In genomic region chr18:8507361-8507760, GRCh38 we compare ENCODE assay signal across 11 cellular contexts.
DNase-seq lines count a peak whose midpoint lies in the region; ATAC-seq, FAIRE-seq and TF ChIP-seq lines count a peak whose summit lies in the region.
"Had no signal": no experiment of that assay in that cellular context is flagged by ENCODE, and none has a peak within 500 bp of the region (broad histone marks: within the 10 kb centered on the region; RNA-seq: fewer than 3 reads in every experiment).

No MANE protein-coding gene starts in this region.

- no peak overlapping the region for H2BK15ac ChIP-seq in H9 (ENCODE audit: low read depth, low read length)

- H3K9ac ChIP-seq in H9 (ENCODE audit: extremely low read depth, insufficient read length, low read length): no peak overlapping the region
- H3K9ac ChIP-seq in keratinocyte (ENCODE audit: control insufficient read depth, extremely low read depth, insufficient read depth, low read length): no peak overlapping the region

- H4K91ac ChIP-seq in H9 (ENCODE audit: insufficient read length, low read depth, low read length): no peak overlapping the region

- no peak overlapping the region for H2BK120ac ChIP-seq in H9 (ENCODE audit: low read depth, low read length, poor library complexity, severe bottlenecking)

- H3K9me3 Mint-ChIP-seq in H9: no peaks in the 10 kb centered on the region
- no peaks in the 10 kb centered on the region for H3K9me3 Mint-ChIP-seq in WTC11

- no CpG with 5 or more reads among the region's 5 CpGs for WGBS in H9 (ENCODE audit: extremely low coverage, insufficient read length, low lambda C conversion rate)
- 21 to 30% (median 24%) methylated on average over 5 of the region's 5 CpGs for WGBS in stomach, 5 donors
- 15% methylated on average over 5 of the region's 5 CpGs for WGBS in suprapubic skin

- no peaks in the 10 kb centered on the region for H3K23me2 ChIP-seq in H9 (ENCODE audit: insufficient read length, low read depth, low read length, poor library complexity, severe bottlenecking)

- POLR2A ChIA-PET in WTC11 (lab: Charles Lee): no interaction called here

- no peak overlapping the region for H3K4ac ChIP-seq in H9 (ENCODE audit: low read depth, low read length)

- H3T11ph ChIP-seq in H9 (ENCODE audit: low read length): no peak overlapping the region

- DNase-seq in H9 (no peak), WTC11 (ENCODE audit: low spot score) (peak; percentile 47), keratinocyte (ENCODE audit: low read depth, low spot score) (no peak), stomach (no peak), suprapubic skin (ENCODE audit: low spot score in 2 of 2) (no peak), NCI-H446 treated with DMSO at 0.1 percent for 48 hours (lab: John Stamatoyannopoulos, UW) (no peak), SW480 (ENCODE audit: low spot score) (no peak)
- DNase-seq: activated naive CD4-positive, alpha-beta T cell; effector memory CD8-positive, alpha-beta T cell; right cardiac atrium had no signal

- no peaks in the 10 kb centered on the region for H3K36me3 ChIP-seq in DOHH2 (ENCODE audit: control insufficient read depth, low read length)
- no peaks in the 10 kb centered on the region for H3K36me3 ChIP-seq in keratinocyte (ENCODE audit: control insufficient read depth in 2 of 2, extremely low read depth in 1 of 2, insufficient read depth in 2 of 2, low read length in 2 of 2)
- no peaks in the 10 kb centered on the region for H3K36me3 ChIP-seq in stomach
- H3K36me3 ChIP-seq in suprapubic skin: no peaks in the 10 kb centered on the region

- no peak overlapping the region for H3K23ac ChIP-seq in H9 (ENCODE audit: insufficient read length, low read depth, low read length)

- H3K14ac ChIP-seq in H9 (ENCODE audit: insufficient read depth, low read length): no peak overlapping the region

- CTCF ChIA-PET in WTC11 (lab: Charles Lee): interaction anchor here (0.7 kb wide), 1 partner anchor 29 kb away, joined by 4 read pairs; no protein-coding TSS in a partner anchor

- H2AFZ ChIP-seq in H9 (ENCODE audit: low read length) (no peak overlapping the region), keratinocyte (ENCODE audit: control insufficient read depth, low read length) (no peak overlapping the region)

- no peak overlapping the region for H4K5ac ChIP-seq in H9 (ENCODE audit: insufficient read length, low read depth, low read length)

- H3K18ac ChIP-seq in H9 (ENCODE audit: insufficient read length, low read depth, low read length): no peak overlapping the region

- H3K27ac Mint-ChIP-seq in H9 (no peak overlapping the region), WTC11 (no peak overlapping the region)
- H3K27ac Mint-ChIP-seq: effector memory CD8-positive, alpha-beta T cell had no signal

- no peaks in the 10 kb centered on the region for H3K4me1 Mint-ChIP-seq in H9
- no peaks in the 10 kb centered on the region for H3K4me1 Mint-ChIP-seq in WTC11

- no peak overlapping the region for H4K8ac ChIP-seq in H9 (replicated peaks; ENCODE audit: insufficient read length, low read depth, low read length)

- H3K27me3 ChIP-seq in DOHH2 (ENCODE audit: control insufficient read depth, low read length): no peaks in the 10 kb centered on the region
- no peaks in the 10 kb centered on the region for H3K27me3 ChIP-seq in H9 (ENCODE audit: insufficient read depth, low read length)
- H3K27me3 ChIP-seq in keratinocyte (ENCODE audit: control insufficient read depth, extremely low read depth, insufficient read depth, low read length): no peaks in the 10 kb centered on the region
- H3K27me3 ChIP-seq in stomach: peaks cover 0 to 6% (median 0%) of the 10 kb centered on the region in 3 donors
- H3K27me3 ChIP-seq in suprapubic skin: no peaks in the 10 kb centered on the region

- no peaks in the 10 kb centered on the region for H3F3A ChIP-seq in DOHH2 (ENCODE audit: control insufficient read depth, insufficient read depth)

- H3K4me3 ChIP-seq in DOHH2 (ENCODE audit: low read length) (no peak overlapping the region), keratinocyte (ENCODE audit: control insufficient read depth in 2 of 3, extremely low read depth in 1 of 3, insufficient read depth in 2 of 3, low read depth in 1 of 3, low read length in 3 of 3) (no peak overlapping the region), stomach (no peak overlapping the region), suprapubic skin (no peak overlapping the region)

- H3K27me3 Mint-ChIP-seq in H9 (ENCODE audit: low read depth) (no peaks in the 10 kb centered on the region; the same call in 1 of the 2 replicates), WTC11 (ENCODE audit: low read depth) (no peaks in the 10 kb centered on the region)

- peak; percentile 63 for TF ChIP-seq CTCF in DOHH2 (IDR thresholded peaks at IDR 0.05; ENCODE audit: low read depth, low read length, poor library complexity, severe bottlenecking)
- peak; percentile 70 for TF ChIP-seq CTCF in H9 (conservative IDR thresholded peaks at IDR 0.05)
- TF ChIP-seq CTCF in WTC11 (IDR thresholded peaks at IDR 0.05): no peak
- TF ChIP-seq CTCF in keratinocyte (optimal IDR thresholded peaks at IDR 0.05 in 1 of 3, IDR thresholded peaks at IDR 0.05 in 1 of 3, conservative IDR thresholded peaks at IDR 0.05 in 1 of 3; ENCODE audit: extremely low read depth in 1 of 3, insufficient read depth in 2 of 3, low read length in 3 of 3): peak in 2 of 3 experiments; percentile 32 to 46
- TF ChIP-seq CTCF in stomach (IDR thresholded peaks at IDR 0.05): no peak
- TF ChIP-seq CTCF in suprapubic skin (IDR thresholded peaks at IDR 0.05): no peak

- no peak for FAIRE-seq in keratinocyte (lab: Jason Lieb, UNC)

- H2BK20ac ChIP-seq in H9 (ENCODE audit: low read depth, low read length, poor library complexity, severe bottlenecking): no peak overlapping the region

- no peak overlapping the region for H3K27ac ChIP-seq in DOHH2 (ENCODE audit: low read depth, low read length)
- no peak overlapping the region for H3K27ac ChIP-seq in H9 (ENCODE audit: insufficient read length, low read depth, low read length)
- H3K27ac ChIP-seq in keratinocyte (ENCODE audit: control insufficient read depth, insufficient read depth, low read length): no peak overlapping the region
- no peak overlapping the region for H3K27ac ChIP-seq in stomach
- H3K27ac ChIP-seq in suprapubic skin: no peak overlapping the region

- H2BK5ac ChIP-seq in H9 (ENCODE audit: insufficient read length, low read length): no peak overlapping the region

- no peak overlapping the region for H2BK12ac ChIP-seq in H9 (ENCODE audit: insufficient read length, low read depth, low read length)

- H4K20me1 ChIP-seq in DOHH2 (ENCODE audit: control insufficient read depth, insufficient read depth, low read depth, low read length) (no peaks in the 10 kb centered on the region), H9 (ENCODE audit: control insufficient read depth, insufficient read depth, insufficient read length) (no peaks in the 10 kb centered on the region), keratinocyte (ENCODE audit: control insufficient read depth, extremely low read depth, insufficient read depth, low read length) (no peaks in the 10 kb centered on the region)

- intact Hi-C loops in stomach (cut with DNase I; ENCODE audit: low total_unique reads): no loop called here

- no peak overlapping the region for H2AK5ac ChIP-seq in H9 (ENCODE audit: insufficient read length, low read length)

- ATAC-seq in WTC11: peak; percentile 66
- ATAC-seq: effector memory CD8-positive, alpha-beta T cell; right cardiac atrium had no signal

- H3K9me2 ChIP-seq in DOHH2 (replicated peaks; ENCODE audit: control insufficient read depth, low read length): no peaks in the 10 kb centered on the region

- H3K56ac ChIP-seq in H9 (ENCODE audit: insufficient read length, low read depth, low read length): no peak overlapping the region

- no peak overlapping the region for H3K4me2 ChIP-seq in DOHH2 (ENCODE audit: low read length)
- H3K4me2 ChIP-seq in H9 (ENCODE audit: insufficient read depth, insufficient read length, low read length): no peak overlapping the region
- no peak overlapping the region for H3K4me2 ChIP-seq in keratinocyte (ENCODE audit: control insufficient read depth, extremely low read depth, insufficient read depth, low read depth, low read length)

- H3K4me3 Mint-ChIP-seq in H9: no peak overlapping the region
- no peak overlapping the region for H3K4me3 Mint-ChIP-seq in WTC11
- H3K4me3 Mint-ChIP-seq: effector memory CD8-positive, alpha-beta T cell had no signal

- dilution Hi-C loops in keratinocyte (cut with MboI; ENCODE audit: extremely low pct_ligation_motif_present, low sequenced_read_pairs): no loop called here

- H3K36me3 Mint-ChIP-seq in H9 (ENCODE audit: insufficient read depth in 1 of 3, low read depth in 3 of 3): no peaks in the 10 kb centered on the region
- H3K36me3 Mint-ChIP-seq in WTC11: no peaks in the 10 kb centered on the region

- H3K79me1 ChIP-seq in H9 (ENCODE audit: insufficient read depth, low read depth, low read length, poor library complexity, severe bottlenecking): no peaks in the 10 kb centered on the region

- H3K9me1 ChIP-seq in keratinocyte (ENCODE audit: control insufficient read depth, extremely low read depth, insufficient read depth, low read length): no peaks in the 10 kb centered on the region

- TF ChIP-seq EP300 in stomach (IDR thresholded peaks at IDR 0.05): no peak
- TF ChIP-seq EP300 in suprapubic skin (IDR thresholded peaks at IDR 0.05): no peak

- H3K79me2 ChIP-seq in DOHH2 (ENCODE audit: control insufficient read depth, low read length) (no peaks in the 10 kb centered on the region), H9 (ENCODE audit: insufficient read depth, low read length) (no peaks in the 10 kb centered on the region), keratinocyte (ENCODE audit: control insufficient read depth, insufficient read depth, low read length) (no peaks in the 10 kb centered on the region)

- no peak for TF ChIP-seq POLR2A in stomach (IDR thresholded peaks at IDR 0.05)
- TF ChIP-seq POLR2A in suprapubic skin (IDR thresholded peaks at IDR 0.05): no peak

- H3K9me3 ChIP-seq in DOHH2 (ENCODE audit: control insufficient read depth, insufficient read depth, low read length) (no peaks in the 10 kb centered on the region), H9 (ENCODE audit: control insufficient read depth, low read depth, low read length) (no peaks in the 10 kb centered on the region), keratinocyte (ENCODE audit: control insufficient read depth, low read depth, low read length) (no peaks in the 10 kb centered on the region), stomach (no peaks in the 10 kb centered on the region), suprapubic skin (no peaks in the 10 kb centered on the region)

- H3K4me1 ChIP-seq in DOHH2 (ENCODE audit: control insufficient read depth, low read length) (no peaks in the 10 kb centered on the region), H9 (ENCODE audit: insufficient read depth, low read length) (no peaks in the 10 kb centered on the region), keratinocyte (ENCODE audit: control insufficient read depth, extremely low read depth, insufficient read depth, low read length) (no peaks in the 10 kb centered on the region), stomach (no peaks in the 10 kb centered on the region), suprapubic skin (no peaks in the 10 kb centered on the region)

Comparison
In these comparisons a context has a peak if more than half of its experiments do, and no peak if none do; other contexts are left out.
1. CTCF ChIP-seq: peak in DOHH2 (single experiment), H9 (single experiment) and keratinocyte (2 of 3); none in WTC11 (single experiment), stomach (0 of 7) and suprapubic skin (0 of 2).